Comparison of ENCODE assay signal across 16 cellular contexts in genomic region chr4:176499518-176499917, GRCh38.
DNase-seq lines count a peak whose midpoint lies in the region; ATAC-seq, FAIRE-seq and TF ChIP-seq lines count a peak whose summit lies in the region.
"Had no signal": no experiment of that assay in that cellular context is flagged by ENCODE, and none has a peak within 500 bp of the region (broad histone marks: within the 10 kb centered on the region; RNA-seq: fewer than 3 reads in every experiment).

No MANE protein-coding gene starts in this region.

- H3K4me1 Mint-ChIP-seq in activated T-helper 2 cell treated with anti-CD3 and anti-CD28 coated beads, Interferon-gamma antibody, Interleukin-2, Interleukin-4, amounts not matched to agents 10 μg/mL and 5 μg/mL and 100 μg/mL, durations not matched to agents 14 hours and 24 hours and 36 hours (ENCODE audit: low read depth) = no peaks in the 10 kb centered on the region
- no peaks in the 10 kb centered on the region for H3K4me1 Mint-ChIP-seq in stimulated activated naive B cell treated with anti-CD40 and anti-IgM and Interleukin-4, amounts not matched to agents 10 μg/mL and 1 μg/mL and 100 μg/mL, for 72 hours
- H3K4me1 Mint-ChIP-seq: neural crest cell, T-helper 17 cell had no signal

- no peaks in the 10 kb centered on the region for H3K9me3 ChIP-seq in SJSA1 (replicated peaks)
- H3K9me3 ChIP-seq: suprapubic skin had no signal

- H3K27ac ChIP-seq in SJSA1 = peak overlapping the region; percentile 6; the same call in 1 of the 2 replicates
- H3K27ac ChIP-seq: suprapubic skin had no signal

- intact Hi-C loops in activated T-helper 2 cell treated with anti-CD3 and anti-CD28 coated beads, Interferon-gamma antibody, Interleukin-2, Interleukin-4, amounts not matched to agents 10 μg/mL and 5 μg/mL and 100 μg/mL, durations not matched to agents 14 hours and 24 hours and 36 hours (cut with micrococcal nuclease) = loop anchor here (10.0 kb wide), 1 partner anchor 305 kb away; the partner anchor contains the start of gene SPATA4

- H3K27ac Mint-ChIP-seq in activated T-helper 2 cell treated with anti-CD3 and anti-CD28 coated beads, Interferon-gamma antibody, Interleukin-2, Interleukin-4, amounts not matched to agents 10 μg/mL and 5 μg/mL and 100 μg/mL, durations not matched to agents 14 hours and 24 hours and 36 hours = no peak overlapping the region
- no peak overlapping the region for H3K27ac Mint-ChIP-seq in stimulated activated naive B cell treated with anti-CD40 and anti-IgM and Interleukin-4, amounts not matched to agents 10 μg/mL and 1 μg/mL and 100 μg/mL, for 72 hours
- H3K27ac Mint-ChIP-seq: activated T-cell treated with anti-CD3 and anti-CD28 coated beads, Interleukin-2, amount 50 U/mL, for 24 hours; T-helper 17 cell had no signal

- no peaks in the 10 kb centered on the region for H3K27me3 ChIP-seq in SJSA1 (replicated peaks)
- H3K27me3 ChIP-seq: suprapubic skin had no signal

- H3K27me3 Mint-ChIP-seq in activated T-helper 2 cell treated with anti-CD3 and anti-CD28 coated beads, Interferon-gamma antibody, Interleukin-2, Interleukin-4, amounts not matched to agents 10 μg/mL and 5 μg/mL and 100 μg/mL, durations not matched to agents 14 hours and 24 hours and 36 hours (ENCODE audit: low read depth) = no peaks in the 10 kb centered on the region
- no peaks in the 10 kb centered on the region for H3K27me3 Mint-ChIP-seq in stimulated activated naive B cell treated with anti-CD40 and anti-IgM and Interleukin-4, amounts not matched to agents 10 μg/mL and 1 μg/mL and 100 μg/mL, for 72 hours
- H3K27me3 Mint-ChIP-seq: activated T-cell treated with anti-CD3 and anti-CD28 coated beads, Interleukin-2, amount 50 U/mL, for 24 hours; T-helper 17 cell had no signal

- no peaks in the 10 kb centered on the region for H3K36me3 ChIP-seq in SJSA1
- H3K36me3 ChIP-seq: suprapubic skin had no signal

- no peak overlapping the region for H3K4me3 ChIP-seq in SJSA1
- H3K4me3 ChIP-seq: lung, suprapubic skin had no signal

- TF ChIP-seq POLR2A in H54 (IDR thresholded peaks at IDR 0.05; ENCODE audit: low read depth, low read length) = no peak

- no peak overlapping the region for H3K4me3 Mint-ChIP-seq in activated T-helper 2 cell treated with anti-CD3 and anti-CD28 coated beads, Interferon-gamma antibody, Interleukin-2, Interleukin-4, amounts not matched to agents 10 μg/mL and 5 μg/mL and 100 μg/mL, durations not matched to agents 14 hours and 24 hours and 36 hours (ENCODE audit: low read depth)
- H3K4me3 Mint-ChIP-seq in stimulated activated naive B cell treated with anti-CD40 and anti-IgM and Interleukin-4, amounts not matched to agents 10 μg/mL and 1 μg/mL and 100 μg/mL, for 72 hours = no peak overlapping the region
- H3K4me3 Mint-ChIP-seq: activated T-cell treated with anti-CD3 and anti-CD28 coated beads, Interleukin-2, amount 50 U/mL, for 24 hours; neural crest cell; T-helper 17 cell had no signal

- DNase-seq in H54 (ENCODE audit: insufficient read length, low spot score) = peak; percentile 4
- peak in 1 of 2 experiments; percentile 59 for DNase-seq in SJSA1 (ENCODE audit: low read depth in 1 of 2, low spot score in 2 of 2)
- peak; percentile 77 for DNase-seq in fibroblast of peridontal ligament (ENCODE audit: extremely low read depth)
- peak; percentile 59 for DNase-seq in stromal cell of bone marrow (ENCODE audit: low read depth)
- DNase-seq in activated T-helper 2 cell treated with anti-CD3 and anti-CD28 coated beads, Interferon-gamma antibody, Interleukin-2, Interleukin-4, amounts not matched to agents 10 μg/mL and 5 μg/mL and 100 μg/mL, durations not matched to agents 14 hours and 24 hours and 36 hours (ENCODE audit: low spot score) = no peak
- DNase-seq in stimulated activated naive B cell treated with anti-CD40 and anti-IgM and Interleukin-4, amounts not matched to agents 10 μg/mL and 1 μg/mL and 100 μg/mL, for 72 hours = no peak
- DNase-seq: activated T-cell treated with anti-CD3 and anti-CD28 coated beads, Interleukin-2, amount 50 U/mL, for 24 hours; hippocampal formation; NCI-H1105 treated with DMSO at 0.1 percent for 48 hours; NCI-H345; T-helper 17 cell had no signal

- no peaks in the 10 kb centered on the region for H3K36me3 Mint-ChIP-seq in activated T-helper 2 cell treated with anti-CD3 and anti-CD28 coated beads, Interferon-gamma antibody, Interleukin-2, Interleukin-4, amounts not matched to agents 10 μg/mL and 5 μg/mL and 100 μg/mL, durations not matched to agents 14 hours and 24 hours and 36 hours (ENCODE audit: low read depth)
- no peaks in the 10 kb centered on the region for H3K36me3 Mint-ChIP-seq in stimulated activated naive B cell treated with anti-CD40 and anti-IgM and Interleukin-4, amounts not matched to agents 10 μg/mL and 1 μg/mL and 100 μg/mL, for 72 hours

- FAIRE-seq in H54 (lab: Jason Lieb, UNC) = no peak
- FAIRE-seq: HepG2 had no signal

- no peaks in the 10 kb centered on the region for H3K9me3 Mint-ChIP-seq in activated T-helper 2 cell treated with anti-CD3 and anti-CD28 coated beads, Interferon-gamma antibody, Interleukin-2, Interleukin-4, amounts not matched to agents 10 μg/mL and 5 μg/mL and 100 μg/mL, durations not matched to agents 14 hours and 24 hours and 36 hours
- H3K9me3 Mint-ChIP-seq in stimulated activated naive B cell treated with anti-CD40 and anti-IgM and Interleukin-4, amounts not matched to agents 10 μg/mL and 1 μg/mL and 100 μg/mL, for 72 hours = peaks cover 6 to 13% of the 10 kb centered on the region in 2 donors
- H3K9me3 Mint-ChIP-seq: activated T-cell treated with anti-CD3 and anti-CD28 coated beads, Interleukin-2, amount 50 U/mL, for 24 hours had no signal

- no peak for ATAC-seq in GM19023 (IDR thresholded peaks at IDR 0.05; ENCODE audit: unreplicated experiment)
- no peak for ATAC-seq in stimulated activated naive B cell treated with anti-CD40 and anti-IgM and Interleukin-4, amounts not matched to agents 10 μg/mL and 1 μg/mL and 100 μg/mL, for 72 hours (replicated peaks)
- ATAC-seq: HepG2, T-helper 17 cell had no signal

- H3K4me1 ChIP-seq in SJSA1 (replicated peaks) = peaks cover 8% of the 10 kb centered on the region
- H3K4me1 ChIP-seq: suprapubic skin had no signal

Comparison
In these comparisons a context has a peak if more than half of its experiments do, and no peak if none do; other contexts are left out.
1. DNase-seq: peak in H54 (single experiment), fibroblast of peridontal ligament (single experiment) and stromal cell of bone marrow (single experiment); none in activated T-helper 2 cell treated with anti-CD3 and anti-CD28 coated beads, Interferon-gamma antibody, Interleukin-2, Interleukin-4, amounts not matched to agents 10 μg/mL and 5 μg/mL and 100 μg/mL, durations not matched to agents 14 hours and 24 hours and 36 hours (single experiment) and stimulated activated naive B cell treated with anti-CD40 and anti-IgM and Interleukin-4, amounts not matched to agents 10 μg/mL and 1 μg/mL and 100 μg/mL, for 72 hours (single experiment).